ENCODE assay signal across 1 cellular context in the genomic region with DNA sequence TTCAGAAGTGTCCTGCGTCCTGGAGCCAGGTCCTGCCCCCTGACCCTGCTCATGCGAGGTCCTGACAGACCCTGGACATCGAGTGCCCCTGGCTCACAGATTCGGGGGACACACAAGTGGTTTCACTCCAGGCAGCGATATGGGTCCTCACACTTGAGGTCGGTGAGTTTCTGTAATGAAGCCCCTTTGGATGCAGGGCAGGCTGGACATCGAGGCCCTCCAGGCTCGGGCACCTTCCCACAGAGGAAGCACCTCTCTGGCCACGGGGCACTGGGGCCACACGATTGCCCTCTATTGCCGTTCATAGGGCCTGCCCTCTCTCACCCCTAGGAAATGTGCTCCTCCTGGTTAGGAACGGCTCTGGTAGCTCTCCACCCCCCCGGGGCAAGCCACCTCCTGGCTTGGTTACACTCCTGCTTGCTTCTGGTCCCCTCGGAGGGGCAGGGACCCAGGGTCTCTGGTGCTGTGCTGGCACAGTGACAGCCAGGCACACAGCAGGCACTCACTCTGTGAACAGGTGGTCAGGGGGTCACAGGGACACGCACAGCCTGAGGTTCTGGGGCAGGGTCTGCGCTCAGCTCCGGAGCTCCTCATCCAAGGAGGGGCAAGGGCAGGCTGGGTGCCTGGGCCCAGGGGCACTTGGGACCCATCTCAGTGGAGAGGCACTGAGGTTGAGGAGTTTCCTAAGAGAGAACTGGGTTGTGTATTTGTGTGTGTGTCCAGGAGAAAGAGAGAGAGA.
TF ChIP-seq lines count a peak whose summit lies in the region.

No MANE protein-coding gene starts in this region.

TF ChIP-seq in H1, 55 proteins besides CTCF, POLR2A, EP300 and RAD21:
- no peak for TF ChIP-seq SUZ12 (IDR thresholded peaks at IDR 0.05; ENCODE audit: low read length)
- TF ChIP-seq, protein P1, sequence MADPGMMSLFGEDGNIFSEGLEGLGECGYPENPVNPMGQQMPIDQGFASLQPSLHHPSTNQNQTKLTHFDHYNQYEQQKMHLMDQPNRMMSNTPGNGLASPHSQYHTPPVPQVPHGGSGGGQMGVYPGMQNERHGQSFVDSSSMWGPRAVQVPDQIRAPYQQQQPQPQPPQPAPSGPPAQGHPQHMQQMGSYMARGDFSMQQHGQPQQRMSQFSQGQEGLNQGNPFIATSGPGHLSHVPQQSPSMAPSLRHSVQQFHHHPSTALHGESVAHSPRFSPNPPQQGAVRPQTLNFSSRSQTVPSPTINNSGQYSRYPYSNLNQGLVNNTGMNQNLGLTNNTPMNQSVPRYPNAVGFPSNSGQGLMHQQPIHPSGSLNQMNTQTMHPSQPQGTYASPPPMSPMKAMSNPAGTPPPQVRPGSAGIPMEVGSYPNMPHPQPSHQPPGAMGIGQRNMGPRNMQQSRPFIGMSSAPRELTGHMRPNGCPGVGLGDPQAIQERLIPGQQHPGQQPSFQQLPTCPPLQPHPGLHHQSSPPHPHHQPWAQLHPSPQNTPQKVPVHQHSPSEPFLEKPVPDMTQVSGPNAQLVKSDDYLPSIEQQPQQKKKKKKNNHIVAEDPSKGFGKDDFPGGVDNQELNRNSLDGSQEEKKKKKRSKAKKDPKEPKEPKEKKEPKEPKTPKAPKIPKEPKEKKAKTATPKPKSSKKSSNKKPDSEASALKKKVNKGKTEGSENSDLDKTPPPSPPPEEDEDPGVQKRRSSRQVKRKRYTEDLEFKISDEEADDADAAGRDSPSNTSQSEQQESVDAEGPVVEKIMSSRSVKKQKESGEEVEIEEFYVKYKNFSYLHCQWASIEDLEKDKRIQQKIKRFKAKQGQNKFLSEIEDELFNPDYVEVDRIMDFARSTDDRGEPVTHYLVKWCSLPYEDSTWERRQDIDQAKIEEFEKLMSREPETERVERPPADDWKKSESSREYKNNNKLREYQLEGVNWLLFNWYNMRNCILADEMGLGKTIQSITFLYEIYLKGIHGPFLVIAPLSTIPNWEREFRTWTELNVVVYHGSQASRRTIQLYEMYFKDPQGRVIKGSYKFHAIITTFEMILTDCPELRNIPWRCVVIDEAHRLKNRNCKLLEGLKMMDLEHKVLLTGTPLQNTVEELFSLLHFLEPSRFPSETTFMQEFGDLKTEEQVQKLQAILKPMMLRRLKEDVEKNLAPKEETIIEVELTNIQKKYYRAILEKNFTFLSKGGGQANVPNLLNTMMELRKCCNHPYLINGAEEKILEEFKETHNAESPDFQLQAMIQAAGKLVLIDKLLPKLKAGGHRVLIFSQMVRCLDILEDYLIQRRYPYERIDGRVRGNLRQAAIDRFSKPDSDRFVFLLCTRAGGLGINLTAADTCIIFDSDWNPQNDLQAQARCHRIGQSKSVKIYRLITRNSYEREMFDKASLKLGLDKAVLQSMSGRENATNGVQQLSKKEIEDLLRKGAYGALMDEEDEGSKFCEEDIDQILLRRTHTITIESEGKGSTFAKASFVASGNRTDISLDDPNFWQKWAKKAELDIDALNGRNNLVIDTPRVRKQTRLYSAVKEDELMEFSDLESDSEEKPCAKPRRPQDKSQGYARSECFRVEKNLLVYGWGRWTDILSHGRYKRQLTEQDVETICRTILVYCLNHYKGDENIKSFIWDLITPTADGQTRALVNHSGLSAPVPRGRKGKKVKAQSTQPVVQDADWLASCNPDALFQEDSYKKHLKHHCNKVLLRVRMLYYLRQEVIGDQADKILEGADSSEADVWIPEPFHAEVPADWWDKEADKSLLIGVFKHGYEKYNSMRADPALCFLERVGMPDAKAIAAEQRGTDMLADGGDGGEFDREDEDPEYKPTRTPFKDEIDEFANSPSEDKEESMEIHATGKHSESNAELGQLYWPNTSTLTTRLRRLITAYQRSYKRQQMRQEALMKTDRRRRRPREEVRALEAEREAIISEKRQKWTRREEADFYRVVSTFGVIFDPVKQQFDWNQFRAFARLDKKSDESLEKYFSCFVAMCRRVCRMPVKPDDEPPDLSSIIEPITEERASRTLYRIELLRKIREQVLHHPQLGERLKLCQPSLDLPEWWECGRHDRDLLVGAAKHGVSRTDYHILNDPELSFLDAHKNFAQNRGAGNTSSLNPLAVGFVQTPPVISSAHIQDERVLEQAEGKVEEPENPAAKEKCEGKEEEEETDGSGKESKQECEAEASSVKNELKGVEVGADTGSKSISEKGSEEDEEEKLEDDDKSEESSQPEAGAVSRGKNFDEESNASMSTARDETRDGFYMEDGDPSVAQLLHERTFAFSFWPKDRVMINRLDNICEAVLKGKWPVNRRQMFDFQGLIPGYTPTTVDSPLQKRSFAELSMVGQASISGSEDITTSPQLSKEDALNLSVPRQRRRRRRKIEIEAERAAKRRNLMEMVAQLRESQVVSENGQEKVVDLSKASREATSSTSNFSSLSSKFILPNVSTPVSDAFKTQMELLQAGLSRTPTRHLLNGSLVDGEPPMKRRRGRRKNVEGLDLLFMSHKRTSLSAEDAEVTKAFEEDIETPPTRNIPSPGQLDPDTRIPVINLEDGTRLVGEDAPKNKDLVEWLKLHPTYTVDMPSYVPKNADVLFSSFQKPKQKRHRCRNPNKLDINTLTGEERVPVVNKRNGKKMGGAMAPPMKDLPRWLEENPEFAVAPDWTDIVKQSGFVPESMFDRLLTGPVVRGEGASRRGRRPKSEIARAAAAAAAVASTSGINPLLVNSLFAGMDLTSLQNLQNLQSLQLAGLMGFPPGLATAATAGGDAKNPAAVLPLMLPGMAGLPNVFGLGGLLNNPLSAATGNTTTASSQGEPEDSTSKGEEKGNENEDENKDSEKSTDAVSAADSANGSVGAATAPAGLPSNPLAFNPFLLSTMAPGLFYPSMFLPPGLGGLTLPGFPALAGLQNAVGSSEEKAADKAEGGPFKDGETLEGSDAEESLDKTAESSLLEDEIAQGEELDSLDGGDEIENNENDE (IDR thresholded peaks at IDR 0.05; ENCODE audit: insufficient replicate concordance, low read length), result no peak
- TF ChIP-seq BCL11A (IDR thresholded peaks at IDR 0.05; ENCODE audit: low read depth in 2 of 2, low read length in 2 of 2), result no peak
- TF ChIP-seq FOSL1 (IDR thresholded peaks at IDR 0.05; ENCODE audit: insufficient read depth, low read depth, low read length), result no peak
- no peak for TF ChIP-seq TAF1 (IDR thresholded peaks at IDR 0.05; ENCODE audit: low read depth, low read length)
- no peak for TF ChIP-seq CREB1 (IDR thresholded peaks at IDR 0.05)
